In genomic region chr16:17244865-17245264, GRCh38 we compare ENCODE assay signal across 22 cellular contexts.
DNase-seq lines count a peak whose midpoint lies in the region; ATAC-seq, FAIRE-seq and TF ChIP-seq lines count a peak whose summit lies in the region.
"Had no signal": no experiment of that assay in that cellular context is flagged by ENCODE, and none has a peak within 500 bp of the region (broad histone marks: within the 10 kb centered on the region; RNA-seq: fewer than 3 reads in every experiment).

No MANE protein-coding gene starts in this region.

- CTCF ChIA-PET in GM12878 (lab: Yijun Ruan, JAX) = interaction anchor here (0.9 kb wide), 1 partner anchor 11 kb away, joined by 3 read pairs; no protein-coding TSS in a partner anchor

- no peaks in the 10 kb centered on the region for H3K9me3 ChIP-seq in MM.1S (replicated peaks; ENCODE audit: insufficient read depth, low read length)
- no peaks in the 10 kb centered on the region for H3K9me3 ChIP-seq in GM12878 (replicated peaks; ENCODE audit: control insufficient read depth, insufficient read depth, low read length)
- H3K9me3 ChIP-seq: BE2C, Caco-2 had no signal

- in situ Hi-C loops in GM12878 (cut with MboI) = no loop called here

- H4K20me1 ChIP-seq in MM.1S (ENCODE audit: insufficient read depth, low read length) (no peaks in the 10 kb centered on the region), GM12878 (ENCODE audit: control insufficient read depth, insufficient read depth) (no peaks in the 10 kb centered on the region)

- H3F3A ChIP-seq in MM.1S (ENCODE audit: insufficient read depth, low read length) = peaks cover 7% of the 10 kb centered on the region

- peak overlapping the region; percentile 20; the same call in 1 of the 2 replicates for H3K4me3 ChIP-seq in MM.1S (ENCODE audit: low read length)
- H3K4me3 ChIP-seq in GM12878 = no peak overlapping the region
- H3K4me3 ChIP-seq: A549, GM23338 had no signal

- no peak for TF ChIP-seq POLR2A in GM12878 (IDR thresholded peaks at IDR 0.05; ENCODE audit: low read depth, low read length)

- H3K36me3 Mint-ChIP-seq in natural killer cell treated with Interleukin-12 subunit alpha and Interleukin-12 subunit beta and Interleukin-15 and Interleukin-18, amount 100 ng/mL, for 72 hours = no peaks in the 10 kb centered on the region
- no peaks in the 10 kb centered on the region for H3K36me3 Mint-ChIP-seq in natural killer cell

- H3K27ac Mint-ChIP-seq in natural killer cell treated with Interleukin-12 subunit alpha and Interleukin-12 subunit beta and Interleukin-15 and Interleukin-18, amount 100 ng/mL, for 72 hours = peak overlapping the region in 1 of 2 donors; percentile 57
- no peak overlapping the region for H3K27ac Mint-ChIP-seq in natural killer cell
- H3K27ac Mint-ChIP-seq: CD8-positive, alpha-beta T cell; GM23338; H9 had no signal

- H2AFZ ChIP-seq in MM.1S (ENCODE audit: low read length) = no peak overlapping the region
- H2AFZ ChIP-seq in GM12878 (ENCODE audit: control insufficient read depth, low read depth, low read length) = no peak overlapping the region
- H2AFZ ChIP-seq: GM23338 had no signal

- peak overlapping the region; percentile 40; the same call in 1 of the 2 replicates for H3K27ac ChIP-seq in MM.1S (ENCODE audit: low read length)
- no peak overlapping the region for H3K27ac ChIP-seq in GM12878 (ENCODE audit: control insufficient read depth, insufficient read depth)
- H3K27ac ChIP-seq: A549, C4-2B had no signal

- POLR2A ChIA-PET in GM12878 (lab: Charles Lee) = no interaction called here

- BruUV-seq in GM12878 (replicated peaks; lab: Mats Ljungman, UMichigan) = no TSS peak

- TF ChIP-seq CTCF in natural killer cell (IDR thresholded peaks at IDR 0.05) (no peak), MM.1S (IDR thresholded peaks at IDR 0.05; ENCODE audit: low read length) (no peak), GM12878 (IDR thresholded peaks at IDR 0.05 in 2 of 3, conservative IDR thresholded peaks at IDR 0.05 in 1 of 3; ENCODE audit: control insufficient read depth in 2 of 3, extremely low read depth in 1 of 3, insufficient read depth in 1 of 3, low read depth in 3 of 3, low read length in 3 of 3) (no peak)

- H3K9ac ChIP-seq in MM.1S (ENCODE audit: low read length) = no peak overlapping the region
- H3K9ac ChIP-seq in GM12878 (ENCODE audit: control insufficient read depth, insufficient read depth, low read length) = no peak overlapping the region

- TF ChIP-seq EP300 in GM12878 (IDR thresholded peaks at IDR 0.05; ENCODE audit: borderline replicate concordance in 1 of 2, control insufficient read depth in 1 of 2, low read depth in 2 of 2, low read length in 2 of 2) = no peak

- FAIRE-seq in GM12878 (lab: Jason Lieb, UNC) = no peak
- FAIRE-seq: A549, G401.6, GM18507 had no signal

- intact Hi-C loops in natural killer cell (cut with micrococcal nuclease) = no loop called here
- intact Hi-C loops in GM12878 (cut with micrococcal nuclease; ENCODE audit: unreplicated experiment) = no loop called here
- intact Hi-C loops in Right ventricle myocardium superior (cut with DNase I) = no loop called here

- H3K4me1 Mint-ChIP-seq in natural killer cell treated with Interleukin-12 subunit alpha and Interleukin-12 subunit beta and Interleukin-15 and Interleukin-18, amount 100 ng/mL, for 72 hours (ENCODE audit: low read depth in 2 of 2) = peaks cover 38 to 46% of the 10 kb centered on the region in 2 donors
- peaks cover 52 to 56% of the 10 kb centered on the region in 2 donors for H3K4me1 Mint-ChIP-seq in natural killer cell

- H3K4me2 ChIP-seq in MM.1S (ENCODE audit: low read depth, low read length) = peak overlapping the region; percentile 52
- peak overlapping the region; percentile 62 for H3K4me2 ChIP-seq in GM12878 (ENCODE audit: control insufficient read depth, insufficient read depth)
- H3K4me2 ChIP-seq: A549, GM23338 had no signal

- no peaks in the 10 kb centered on the region for H3K9me2 ChIP-seq in MM.1S (replicated peaks; ENCODE audit: insufficient read depth, low read length)

- H3K27me3 ChIP-seq in MM.1S (replicated peaks; ENCODE audit: insufficient read depth, low read length) = no peaks in the 10 kb centered on the region
- H3K27me3 ChIP-seq in GM12878 (replicated peaks in 1 of 2; ENCODE audit: control insufficient read depth in 2 of 2, insufficient read depth in 2 of 2, low read length in 1 of 2) = no peaks in the 10 kb centered on the region

- no peak for DNase-seq in natural killer cell treated with Interleukin-12 subunit alpha and Interleukin-12 subunit beta and Interleukin-15 and Interleukin-18, amount 100 ng/mL, for 72 hours (ENCODE audit: low spot score)
- DNase-seq in natural killer cell (no peak), MM.1S (peak; percentile 51), GM12878 (ENCODE audit: low read depth, low spot score) (no peak), Right ventricle myocardium superior (no peak)
- DNase-seq: 8988T; ACHN; AML-193; BE2C; Caco-2; CD4-positive, CD25-positive, alpha-beta regulatory T cell; CD8-positive, alpha-beta T cell; DMS153; DND-41; H9 had no signal

- H3K27me3 Mint-ChIP-seq in natural killer cell treated with Interleukin-12 subunit alpha and Interleukin-12 subunit beta and Interleukin-15 and Interleukin-18, amount 100 ng/mL, for 72 hours = no peaks in the 10 kb centered on the region
- H3K27me3 Mint-ChIP-seq in natural killer cell (ENCODE audit: low read depth in 2 of 2) = no peaks in the 10 kb centered on the region
- H3K27me3 Mint-ChIP-seq: CD4-positive, CD25-positive, alpha-beta regulatory T cell had no signal

- SMC1A ChIA-PET in GM12878 (lab: Charles Lee; ENCODE audit: uncharacterized antibody, unreplicated experiment) = interaction anchor here (0.8 to 1.9 kb wide), 6 partner anchors 9 to 177 kb away, joined by 3 to 5 read pairs (median 3); no protein-coding TSS in a partner anchor

- TF ChIP-seq RAD21 in GM12878 (IDR thresholded peaks at IDR 0.05; ENCODE audit: insufficient read depth, low read depth, low read length) = no peak

- no peaks in the 10 kb centered on the region for H3K9me3 Mint-ChIP-seq in natural killer cell treated with Interleukin-12 subunit alpha and Interleukin-12 subunit beta and Interleukin-15 and Interleukin-18, amount 100 ng/mL, for 72 hours
- H3K9me3 Mint-ChIP-seq in natural killer cell = no peaks in the 10 kb centered on the region
- H3K9me3 Mint-ChIP-seq: CD4-positive, CD25-positive, alpha-beta regulatory T cell; CD8-positive, alpha-beta T cell; GM23338; H9 had no signal

- WGBS in GM12878 (ENCODE audit: insufficient coverage, insufficient replicate concordance, low lambda C conversion rate, missing lambda C conversion rate) = 19% methylated on average over 2 of the region's 2 CpGs

- peaks cover 74% of the 10 kb centered on the region for H3K79me2 ChIP-seq in MM.1S (ENCODE audit: low read length)
- no peaks in the 10 kb centered on the region for H3K79me2 ChIP-seq in GM12878 (ENCODE audit: control insufficient read depth, insufficient read depth, low read length)

- peaks cover 33% of the 10 kb centered on the region for H3K4me1 ChIP-seq in MM.1S (ENCODE audit: low read length)
- H3K4me1 ChIP-seq in GM12878 (ENCODE audit: control insufficient read depth, insufficient read depth, low read length) = peaks cover 10% of the 10 kb centered on the region
- H3K4me1 ChIP-seq: A549, BE2C, Caco-2 had no signal

- H3K36me3 ChIP-seq in MM.1S (replicated peaks; ENCODE audit: insufficient read depth, low read length) (no peaks in the 10 kb centered on the region), GM12878 (ENCODE audit: control insufficient read depth in 2 of 2, insufficient read depth in 2 of 2, low read length in 1 of 2) (peaks cover 0 to 1% of the 10 kb centered on the region in 2 experiments; a peak in 1 of 4 replicates)
- H3K36me3 ChIP-seq: BE2C had no signal

- peak overlapping the region; percentile 36 for H3K4me3 Mint-ChIP-seq in natural killer cell treated with Interleukin-12 subunit alpha and Interleukin-12 subunit beta and Interleukin-15 and Interleukin-18, amount 100 ng/mL, for 72 hours
- H3K4me3 Mint-ChIP-seq in natural killer cell = no peak overlapping the region
- H3K4me3 Mint-ChIP-seq: CD4-positive, CD25-positive, alpha-beta regulatory T cell; CD8-positive, alpha-beta T cell; GM23338; H9 had no signal

- RAD21 ChIA-PET in GM12878 (lab: Charles Lee; ENCODE audit: unreplicated experiment) = interaction anchor here (1.0 to 1.2 kb wide), 2 partner anchors 11 to 14 kb away, joined by 3 read pairs; no protein-coding TSS in a partner anchor

- ATAC-seq in natural killer cell treated with Interleukin-12 subunit alpha and Interleukin-12 subunit beta and Interleukin-15 and Interleukin-18, amount 100 ng/mL, for 72 hours = no peak
- no peak for ATAC-seq in natural killer cell
- ATAC-seq in GM12878 = peak; percentile 54
- ATAC-seq in HG02588 (IDR thresholded peaks at IDR 0.05; ENCODE audit: unreplicated experiment) = no peak
- ATAC-seq in Right ventricle myocardium superior (ENCODE audit: poor library complexity) = no peak
- ATAC-seq: A549; CD8-positive, alpha-beta T cell; GM23338; HCT116 had no signal

TF ChIP-seq in GM12878, 131 proteins besides CTCF, POLR2A, EP300 and RAD21 (continues in another document):
- TF ChIP-seq RCOR1 (conservative IDR thresholded peaks at IDR 0.05; ENCODE audit: low read depth, low read length) (no peak), TCF3 (IDR thresholded peaks at IDR 0.05; ENCODE audit: borderline replicate concordance, insufficient read depth, low read depth, low read length) (no peak), MEF2A (IDR thresholded peaks at IDR 0.05; ENCODE audit: insufficient read depth, low read depth, low read length) (peak; percentile 39; the same call in 1 of the 2 replicates), ASH2L (IDR thresholded peaks at IDR 0.05; ENCODE audit: borderline replicate concordance, low read depth) (no peak), E2F8 (IDR thresholded peaks at IDR 0.05; ENCODE audit: low read depth, partially characterized antibody) (no peak), NR2F1 (conservative IDR thresholded peaks at IDR 0.05) (no peak)
